In genomic region chr6:111623046-111623718, GRCh38 we compare ENCODE assay signal across 20 cellular contexts.
"Had no signal": no experiment of that assay in that cellular context is flagged by ENCODE, and none has a peak within 500 bp of the region (broad histone marks: within the 10 kb centered on the region; RNA-seq: fewer than 3 reads in every experiment).

No MANE protein-coding gene starts in this region.

- H3K4me1 ChIP-seq: parathyroid adenoma had no signal

- H3K27ac Mint-ChIP-seq: activated naive CD4-positive, alpha-beta T cell treated with anti-CD3 and anti-CD28 coated beads, Interleukin-2, amount 50 U/mL, for 24 hours; immature natural killer cell; naive thymus-derived CD8-positive, alpha-beta T cell had no signal

- H3K79me2 ChIP-seq: parathyroid adenoma had no signal

- H3K27ac ChIP-seq: neutrophil, parathyroid adenoma, tibial artery, vagina had no signal

- H3K4me3 ChIP-seq: gastrocnemius medialis, heart left ventricle, mucosa of descending colon, skin epidermis, tibial artery, vagina had no signal

- H2AFZ ChIP-seq: parathyroid adenoma had no signal

- ATAC-seq: gastrocnemius medialis; mucosa of descending colon; naive thymus-derived CD8-positive, alpha-beta T cell had no signal

- H3K4me1 Mint-ChIP-seq: activated naive CD4-positive, alpha-beta T cell treated with anti-CD3 and anti-CD28 coated beads, Interleukin-2, amount 50 U/mL, for 24 hours; immature natural killer cell had no signal

- H3K9me3 Mint-ChIP-seq: activated naive CD4-positive, alpha-beta T cell treated with anti-CD3 and anti-CD28 coated beads, Interleukin-2, amount 50 U/mL, for 24 hours; immature natural killer cell; naive thymus-derived CD8-positive, alpha-beta T cell had no signal

- H3K27me3 Mint-ChIP-seq: activated naive CD4-positive, alpha-beta T cell treated with anti-CD3 and anti-CD28 coated beads, Interleukin-2, amount 50 U/mL, for 24 hours had no signal

- H3K27me3 ChIP-seq: gastrocnemius medialis, heart left ventricle, neutrophil, tibial artery, vagina had no signal

- H3K36me3 ChIP-seq: gastrocnemius medialis, heart left ventricle, neutrophil, tibial artery, vagina had no signal

- H3K9me3 ChIP-seq: gastrocnemius medialis, heart left ventricle, mucosa of descending colon, neutrophil, tibial artery, vagina had no signal

- H3K36me3 Mint-ChIP-seq: activated naive CD4-positive, alpha-beta T cell treated with anti-CD3 and anti-CD28 coated beads, Interleukin-2, amount 50 U/mL, for 24 hours had no signal

- DNase-seq: activated CD4-positive, CD25-positive, alpha-beta regulatory T cell treated with anti-CD3 and anti-CD28 coated beads, Interleukin-2, amount 50 U/mL, for 72 hours; activated effector memory CD4-positive, alpha-beta T cell treated with anti-CD3 and anti-CD28 coated beads, Interleukin-2, amount 50 U/mL, for 16 hours; activated T-cell treated with anti-CD3 and anti-CD28 coated beads, Interleukin-2, amount 50 U/mL, for 48 hours; caudate nucleus; gastrocnemius medialis; heart left ventricle; immature natural killer cell; naive thymus-derived CD8-positive, alpha-beta T cell; stimulated activated CD4-positive, alpha-beta T cell treated with anti-CD3 and anti-CD28 coated beads, Interleukin-15, amount 100 ng/mL, for 24 hours; stimulated activated CD4-positive, alpha-beta T cell treated with anti-CD3 and anti-CD28 coated beads, Interleukin-4, amount 100 ng/mL, for 1 hour; stimulated activated naive CD4-positive, alpha-beta T cell; T-helper 1 cell; T1000; tibial artery had no signal

- H3K4me3 Mint-ChIP-seq: activated naive CD4-positive, alpha-beta T cell treated with anti-CD3 and anti-CD28 coated beads, Interleukin-2, amount 50 U/mL, for 24 hours; immature natural killer cell; naive thymus-derived CD8-positive, alpha-beta T cell had no signal
